ENCODE assay signal across 1 cellular context in genomic region chr6:159722655-159723054, GRCh38.
A peak's percentile ranks its signal among the peaks of the same experiment; 100 is the strongest.
TF ChIP-seq lines count a peak whose summit lies in the region.

No MANE protein-coding gene starts in this region.

TF ChIP-seq in K562, 482 proteins besides CTCF, POLR2A, EP300 and RAD21:
- TF ChIP-seq, protein P1, sequence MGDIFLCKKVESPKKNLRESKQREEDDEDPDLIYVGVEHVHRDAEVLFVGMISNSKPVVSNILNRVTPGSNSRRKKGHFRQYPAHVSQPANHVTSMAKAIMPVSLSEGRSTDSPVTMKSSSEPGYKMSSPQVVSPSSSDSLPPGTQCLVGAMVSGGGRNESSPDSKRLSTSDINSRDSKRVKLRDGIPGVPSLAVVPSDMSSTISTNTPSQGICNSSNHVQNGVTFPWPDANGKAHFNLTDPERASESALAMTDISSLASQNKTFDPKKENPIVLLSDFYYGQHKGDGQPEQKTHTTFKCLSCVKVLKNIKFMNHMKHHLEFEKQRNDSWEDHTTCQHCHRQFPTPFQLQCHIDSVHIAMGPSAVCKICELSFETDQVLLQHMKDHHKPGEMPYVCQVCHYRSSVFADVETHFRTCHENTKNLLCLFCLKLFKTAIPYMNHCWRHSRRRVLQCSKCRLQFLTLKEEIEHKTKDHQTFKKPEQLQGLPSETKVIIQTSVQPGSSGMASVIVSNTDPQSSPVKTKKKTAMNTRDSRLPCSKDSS (IDR thresholded peaks at IDR 0.05; ENCODE audit: low read depth, partially characterized antibody): peak; percentile 10
- TF ChIP-seq, protein P2, sequence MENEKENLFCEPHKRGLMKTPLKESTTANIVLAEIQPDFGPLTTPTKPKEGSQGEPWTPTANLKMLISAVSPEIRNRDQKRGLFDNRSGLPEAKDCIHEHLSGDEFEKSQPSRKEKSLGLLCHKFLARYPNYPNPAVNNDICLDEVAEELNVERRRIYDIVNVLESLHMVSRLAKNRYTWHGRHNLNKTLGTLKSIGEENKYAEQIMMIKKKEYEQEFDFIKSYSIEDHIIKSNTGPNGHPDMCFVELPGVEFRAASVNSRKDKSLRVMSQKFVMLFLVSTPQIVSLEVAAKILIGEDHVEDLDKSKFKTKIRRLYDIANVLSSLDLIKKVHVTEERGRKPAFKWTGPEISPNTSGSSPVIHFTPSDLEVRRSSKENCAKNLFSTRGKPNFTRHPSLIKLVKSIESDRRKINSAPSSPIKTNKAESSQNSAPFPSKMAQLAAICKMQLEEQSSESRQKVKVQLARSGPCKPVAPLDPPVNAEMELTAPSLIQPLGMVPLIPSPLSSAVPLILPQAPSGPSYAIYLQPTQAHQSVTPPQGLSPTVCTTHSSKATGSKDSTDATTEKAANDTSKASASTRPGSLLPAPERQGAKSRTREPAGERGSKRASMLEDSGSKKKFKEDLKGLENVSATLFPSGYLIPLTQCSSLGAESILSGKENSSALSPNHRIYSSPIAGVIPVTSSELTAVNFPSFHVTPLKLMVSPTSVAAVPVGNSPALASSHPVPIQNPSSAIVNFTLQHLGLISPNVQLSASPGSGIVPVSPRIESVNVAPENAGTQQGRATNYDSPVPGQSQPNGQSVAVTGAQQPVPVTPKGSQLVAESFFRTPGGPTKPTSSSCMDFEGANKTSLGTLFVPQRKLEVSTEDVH (IDR thresholded peaks at IDR 0.05; ENCODE audit: low read depth, partially characterized antibody): no peak
- TF ChIP-seq ARID1B (IDR thresholded peaks at IDR 0.05): no peak
- TF ChIP-seq SPI1 (IDR thresholded peaks at IDR 0.05; ENCODE audit: borderline replicate concordance, low read depth, low read length): no peak
- peak; percentile 85; the same call in 1 of the 2 replicates for TF ChIP-seq TRIM28 (IDR thresholded peaks at IDR 0.05)
TF ChIP-seq in K562: peak in this region for 2.
